In genomic region chr16:54207837-54208236, GRCh38 we compare ENCODE assay signal across 21 cellular contexts.
DNase-seq lines count a peak whose midpoint lies in the region; FAIRE-seq and TF ChIP-seq lines count a peak whose summit lies in the region.
"Had no signal": no experiment of that assay in that cellular context is flagged by ENCODE, and none has a peak within 500 bp of the region (broad histone marks: within the 10 kb centered on the region; RNA-seq: fewer than 3 reads in every experiment).

No MANE protein-coding gene starts in this region.

- H2BK15ac ChIP-seq in H1 (ENCODE audit: low read length), result no peak overlapping the region

- no peak overlapping the region for H3K4ac ChIP-seq in H1 (replicated peaks; ENCODE audit: insufficient read length, low read depth, low read length)

- H3K27me3 ChIP-seq in left ventricle myocardium inferior (ENCODE audit: low read depth) (peaks cover 5% of the 10 kb centered on the region), right atrium auricular region (no peaks in the 10 kb centered on the region), H1 (replicated peaks in 1 of 4; ENCODE audit: control insufficient read depth in 3 of 4, extremely low read depth in 1 of 4, insufficient read depth in 3 of 4, low read length in 3 of 4) (no peaks in the 10 kb centered on the region), suprapubic skin (no peaks in the 10 kb centered on the region)
- H3K27me3 ChIP-seq: BE2C had no signal

- no peak overlapping the region for H3K23ac ChIP-seq in H1 (ENCODE audit: insufficient read length)

- TF ChIP-seq EP300 in H1 (IDR thresholded peaks at IDR 0.05; ENCODE audit: borderline replicate concordance in 1 of 2, low read depth in 2 of 2, low read length in 2 of 2), result no peak
- no peak for TF ChIP-seq EP300 in suprapubic skin (IDR thresholded peaks at IDR 0.05)

- H4K8ac ChIP-seq in H1 (ENCODE audit: extremely low read depth, insufficient read depth, low read length), result no peak overlapping the region

- WGBS in H1 (ENCODE audit: extremely low coverage in 1 of 2, insufficient coverage in 1 of 2, insufficient read length in 1 of 2, insufficient replicate concordance in 2 of 2, low coverage in 1 of 2, low lambda C conversion rate in 2 of 2, missing lambda C conversion rate in 1 of 2), 2 experiments, result 87% methylated on average over 15 of the region's 15 CpGs; no CpG with 5 or more reads in 1 of the 2 experiments
- WGBS in suprapubic skin, result 73% methylated on average over 15 of the region's 15 CpGs

- no peak for DNase-seq in left ventricle myocardium inferior
- no peak for DNase-seq in right atrium auricular region (ENCODE audit: low spot score)
- peak; percentile 21 for DNase-seq in RPMI8226
- DNase-seq in H1 (ENCODE audit: low read depth in 1 of 2, low spot score in 2 of 2), result no peak
- no peak for DNase-seq in suprapubic skin (ENCODE audit: low spot score in 2 of 2)
- no peak for DNase-seq in activated CD4-positive, alpha-beta T cell treated with anti-CD3 and anti-CD28 coated beads for 4 hours
- DNase-seq in Calu3, result no peak
- DNase-seq: BE2C; CD4-positive, alpha-beta memory T cell; DMS153; DMS79 treated with DMSO at 0.1 percent for 48 hours; EL; GOT3; HCEC 1CT; HFFc6 had no signal

- TF ChIP-seq RAD21 in H1 (IDR thresholded peaks at IDR 0.05 in 1 of 2, conservative IDR thresholded peaks at IDR 0.05 in 1 of 2; ENCODE audit: low read depth in 2 of 2, low read length in 2 of 2), result no peak

- no peak overlapping the region for H3K56ac ChIP-seq in H1 (replicated peaks; ENCODE audit: insufficient read length, low read depth, low read length)

- H3K4me1 ChIP-seq in left ventricle myocardium inferior, result no peaks in the 10 kb centered on the region
- no peaks in the 10 kb centered on the region for H3K4me1 ChIP-seq in right atrium auricular region
- H3K4me1 ChIP-seq in H1 (replicated peaks in 1 of 4; ENCODE audit: control insufficient read depth in 3 of 4, insufficient read depth in 4 of 4, low read length in 3 of 4), result no peaks in the 10 kb centered on the region
- peaks cover 36% of the 10 kb centered on the region for H3K4me1 ChIP-seq in suprapubic skin
- H3K4me1 ChIP-seq: BE2C had no signal

- H3K4me1 Mint-ChIP-seq in Calu3 (ENCODE audit: low read depth, unreplicated experiment), result no peaks in the 10 kb centered on the region
- H3K4me1 Mint-ChIP-seq: CD4-positive, alpha-beta memory T cell had no signal

- H3K27ac ChIP-seq in left ventricle myocardium inferior (replicated peaks) (peak overlapping the region; percentile 43), right atrium auricular region (no peak overlapping the region), H1 (ENCODE audit: low read depth, low read length) (no peak overlapping the region), suprapubic skin (peak overlapping the region; percentile 80)
- H3K27ac ChIP-seq: C4-2B had no signal

- TF ChIP-seq CTCF in left ventricle myocardium inferior (IDR thresholded peaks at IDR 0.05; ENCODE audit: borderline replicate concordance), result no peak
- no peak for TF ChIP-seq CTCF in right atrium auricular region (IDR thresholded peaks at IDR 0.05)
- TF ChIP-seq CTCF in H1 (IDR thresholded peaks at IDR 0.05; ENCODE audit: control extremely low read depth in 1 of 3, insufficient read depth in 1 of 3, low read depth in 1 of 3, low read length in 3 of 3), result no peak
- no peak for TF ChIP-seq CTCF in suprapubic skin (IDR thresholded peaks at IDR 0.05)
- no peak for TF ChIP-seq CTCF in Calu3 (IDR thresholded peaks at IDR 0.05; ENCODE audit: unreplicated experiment)

- no peak overlapping the region for H2AK5ac ChIP-seq in H1 (ENCODE audit: low read depth, low read length)

- H3K4me3 ChIP-seq in left ventricle myocardium inferior (no peak overlapping the region), right atrium auricular region (no peak overlapping the region), H1 (ENCODE audit: extremely low read depth in 1 of 4, insufficient read depth in 2 of 4, low read depth in 3 of 4, low read length in 4 of 4) (no peak overlapping the region), suprapubic skin (no peak overlapping the region)

- H2BK120ac ChIP-seq in H1 (replicated peaks; ENCODE audit: low read depth, low read length), result no peak overlapping the region

- H3K9me3 ChIP-seq in left ventricle myocardium inferior (replicated peaks) (no peaks in the 10 kb centered on the region), right atrium auricular region (no peaks in the 10 kb centered on the region), H1 (ENCODE audit: insufficient read depth in 2 of 2, low read depth in 1 of 2, low read length in 1 of 2) (no peaks in the 10 kb centered on the region), suprapubic skin (no peaks in the 10 kb centered on the region)
- H3K9me3 ChIP-seq: BE2C had no signal

- no peaks in the 10 kb centered on the region for H3K36me3 Mint-ChIP-seq in Calu3 (ENCODE audit: insufficient read depth, unreplicated experiment)
- H3K36me3 Mint-ChIP-seq: CD4-positive, alpha-beta memory T cell had no signal

- no peak overlapping the region for H2BK20ac ChIP-seq in H1 (ENCODE audit: low read length)

- BruUV-seq in Calu3 (replicated peaks; lab: Mats Ljungman, UMichigan), result no TSS peak

- no peak overlapping the region for H4K91ac ChIP-seq in H1 (replicated peaks; ENCODE audit: insufficient read length, low read length)

- H3K79me1 ChIP-seq in H1 (ENCODE audit: low read depth, low read length), result no peaks in the 10 kb centered on the region

- TF ChIP-seq POLR2A in H1 (IDR thresholded peaks at IDR 0.05; ENCODE audit: control extremely low read depth in 1 of 2, low read depth in 2 of 2, low read length in 2 of 2), result no peak
- TF ChIP-seq POLR2A in suprapubic skin (IDR thresholded peaks at IDR 0.05), result no peak

- H3K4me3 Mint-ChIP-seq in Calu3 (ENCODE audit: low read depth, unreplicated experiment), result no peak overlapping the region
- H3K4me3 Mint-ChIP-seq: CD4-positive, alpha-beta memory T cell; HFFc6 had no signal

- no peak overlapping the region for H2BK12ac ChIP-seq in H1 (ENCODE audit: low read depth, low read length)

- no peak overlapping the region for H3K9ac ChIP-seq in H1 (replicated peaks in 1 of 4; ENCODE audit: extremely low read depth in 1 of 4, low read depth in 3 of 4, low read length in 3 of 4)

- no peak overlapping the region for H2AFZ ChIP-seq in H1 (ENCODE audit: low read length)

- no peak overlapping the region for H3K27ac Mint-ChIP-seq in Calu3 (ENCODE audit: unreplicated experiment)
- H3K27ac Mint-ChIP-seq: CD4-positive, alpha-beta memory T cell; HFFc6 had no signal

- no peak overlapping the region for H3K18ac ChIP-seq in H1 (ENCODE audit: extremely low read depth, low read length)

- H3K14ac ChIP-seq in H1 (ENCODE audit: insufficient read length), result no peak overlapping the region

- no peak overlapping the region for H2BK5ac ChIP-seq in H1 (ENCODE audit: low read depth, low read length)

- H3K4me2 ChIP-seq in H1 (ENCODE audit: insufficient read depth in 1 of 2, low read depth in 2 of 2, low read length in 2 of 2), result no peak overlapping the region

- H3K9me3 Mint-ChIP-seq in Calu3 (ENCODE audit: low read depth, unreplicated experiment), result no peaks in the 10 kb centered on the region
- H3K9me3 Mint-ChIP-seq: HFFc6 had no signal

- no peaks in the 10 kb centered on the region for H3K36me3 ChIP-seq in left ventricle myocardium inferior
- H3K36me3 ChIP-seq in right atrium auricular region, result no peaks in the 10 kb centered on the region
- H3K36me3 ChIP-seq in H1 (ENCODE audit: control insufficient read depth in 2 of 4, insufficient read depth in 4 of 4, low read length in 3 of 4), result no peaks in the 10 kb centered on the region
- no peaks in the 10 kb centered on the region for H3K36me3 ChIP-seq in suprapubic skin
- H3K36me3 ChIP-seq: BE2C had no signal

- CTCF ChIA-PET in H1 (lab: Charles Lee; ENCODE audit: partially characterized antibody) (interaction anchor here (1.0 kb wide), 1 partner anchor 23 kb away, joined by 4 read pairs; no protein-coding TSS in a partner anchor), Calu3 (lab: Charles Lee) (no interaction called here)

- intact Hi-C loops in left ventricle myocardium inferior (cut with micrococcal nuclease), result no loop called here
- intact Hi-C loops in Calu3 (cut with micrococcal nuclease; ENCODE audit: unreplicated experiment), result no loop called here

- H3K27me3 Mint-ChIP-seq in Calu3 (ENCODE audit: unreplicated experiment), result peaks cover 99% of the 10 kb centered on the region

- H4K20me1 ChIP-seq in H1 (replicated peaks in 1 of 2; ENCODE audit: control insufficient read depth in 1 of 2, insufficient read depth in 2 of 2, low read length in 2 of 2), result no peaks in the 10 kb centered on the region

- no peaks in the 10 kb centered on the region for H3K79me2 ChIP-seq in H1 (ENCODE audit: control insufficient read depth in 1 of 2, insufficient read depth in 2 of 2, low read length in 2 of 2)

- no peak overlapping the region for H4K5ac ChIP-seq in H1 (ENCODE audit: insufficient read length, low read depth, low read length)

- no peaks in the 10 kb centered on the region for H3K23me2 ChIP-seq in H1 (ENCODE audit: low read depth, low read length)

- POLR2A ChIA-PET in H1 (lab: Charles Lee; ENCODE audit: partially characterized antibody), result no interaction called here

- no peak for FAIRE-seq in H1 (lab: Jason Lieb, UNC)
- FAIRE-seq: A204.1, D721Med, G401.6, GM12891, GM19239 had no signal

TF ChIP-seq in H1, 55 proteins besides CTCF, POLR2A, EP300 and RAD21:
- TF ChIP-seq KDM1A (IDR thresholded peaks at IDR 0.05; ENCODE audit: borderline replicate concordance, low read length) (0 out of 2 replicates have a peak, but pooled peaks have one; percentile 54), MAFK (IDR thresholded peaks at IDR 0.05; ENCODE audit: low read depth, low read length) (0 out of 2 replicates have a peak, but pooled peaks have one; percentile 15), YY1 (IDR thresholded peaks at IDR 0.05; ENCODE audit: low read depth, low read length) (no peak)

Comparison
In these comparisons a context has a peak if more than half of its experiments do, and no peak if none do; other contexts are left out.
1. H3K27ac ChIP-seq: peak in left ventricle myocardium inferior (single experiment) and suprapubic skin (single experiment); none in right atrium auricular region (0 of 2) and H1 (single experiment).